ENCODE assay signal across 20 cellular contexts in genomic region chr11:79179087-79179486, GRCh38.
"Had no signal": no experiment of that assay in that cellular context is flagged by ENCODE, and none has a peak within 500 bp of the region (broad histone marks: within the 10 kb centered on the region; RNA-seq: fewer than 3 reads in every experiment).

No MANE protein-coding gene starts in this region.

- H3K36me3 ChIP-seq: left ventricle myocardium inferior, lower lobe of right lung, pancreas, stomach, thoracic aorta, transverse colon had no signal

- H3K4me3 ChIP-seq: hepatocyte, left ventricle myocardium inferior, lower lobe of right lung, pancreas, stomach, thoracic aorta, transverse colon had no signal

- H3K9me3 ChIP-seq: lower lobe of right lung, pancreas, stomach, thoracic aorta, transverse colon had no signal

- ATAC-seq: effector memory CD8-positive, alpha-beta T cell; left cardiac atrium; lower lobe of right lung; pancreas; right cardiac atrium had no signal

- DNase-seq: effector memory CD8-positive, alpha-beta T cell; foreskin melanocyte; head of caudate nucleus; kidney; left cardiac atrium; left ventricle myocardium inferior; lower lobe of right lung; midbrain; naive B cell; occipital lobe; pancreas; right cardiac atrium; small intestine; stimulated activated CD4-positive, alpha-beta T cell treated with anti-CD3 and anti-CD28 coated beads, Interleukin-12 subunit alpha, Interleukin-12 subunit beta, amount 100 ng/mL, for 4 hours; stimulated activated naive CD4-positive, alpha-beta T cell; stomach; substantia nigra; transverse colon had no signal

- H3K4me1 ChIP-seq: lower lobe of right lung, pancreas, transverse colon had no signal
